8 cellular contexts compared by ENCODE assay signal in the genomic region with DNA sequence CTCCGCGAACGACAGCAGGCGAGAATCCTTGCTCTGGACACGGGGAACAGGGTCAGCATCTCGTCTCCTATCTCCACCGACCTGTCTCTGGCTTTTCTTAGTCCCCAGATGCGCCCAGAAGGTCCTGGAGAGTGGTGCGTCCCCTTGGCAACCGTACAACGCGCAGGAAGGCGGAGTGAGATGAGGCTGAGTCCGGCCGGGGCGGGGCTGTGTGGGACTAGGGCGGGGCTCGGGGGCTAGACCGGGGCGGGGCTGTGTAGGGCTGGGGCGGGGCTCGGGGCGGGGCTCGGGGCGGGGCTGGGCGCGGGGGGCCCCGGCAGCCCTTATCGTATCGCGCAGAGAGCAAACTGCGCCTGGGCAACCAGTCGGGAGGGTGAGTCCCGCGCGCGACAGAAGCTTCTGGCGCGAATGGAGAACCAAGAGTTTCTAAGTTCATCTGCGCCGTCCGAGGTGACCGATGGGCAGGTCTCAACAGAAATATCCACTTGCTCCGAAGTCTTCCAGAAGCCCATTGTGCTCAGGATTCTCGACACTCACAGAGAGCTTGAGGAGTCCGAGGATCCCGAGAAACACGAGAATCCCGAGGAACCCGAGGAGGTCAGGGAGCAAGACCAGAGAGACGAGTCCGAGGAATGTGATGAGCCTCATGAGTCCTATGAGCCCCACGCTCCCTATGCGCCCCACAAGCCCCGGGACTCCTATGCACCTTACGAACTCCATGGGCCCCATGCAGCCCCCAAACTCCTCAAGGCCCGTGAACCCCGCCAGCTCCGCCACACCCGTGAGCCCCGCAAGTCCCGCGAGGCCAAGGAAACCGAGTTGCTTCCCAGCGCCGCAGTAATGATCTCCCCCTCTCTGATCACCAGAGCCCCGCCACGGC. TPM values are rescaled to one million over a fixed set of nuclear protein-coding genes. Genes with fewer than 3 reads are reported as not detected.
A peak's percentile ranks its signal among the peaks of the same experiment; 100 is the strongest.
DNase-seq lines count a peak whose midpoint lies in the region; ATAC-seq and TF ChIP-seq lines count a peak whose summit lies in the region.

No MANE protein-coding gene starts in this region.

- no peak for TF ChIP-seq CTCF in RWPE2 (IDR thresholded peaks at IDR 0.05; ENCODE audit: poor library complexity, severe bottlenecking)
- TF ChIP-seq CTCF in neural progenitor cell (IDR thresholded peaks at IDR 0.05): no peak

- in situ Hi-C loops in Caki2 (cut with HindIII; ENCODE audit: low pct_unique_long_range_greater_than_20kb, low sequenced_read_pairs): no loop called here

- peak; percentile 52 for DNase-seq in Caki2 (ENCODE audit: low read depth)
- DNase-seq in RWPE2 (ENCODE audit: low spot score): peak; percentile 84
- DNase-seq in activated effector memory CD4-positive, alpha-beta T cell treated with Interleukin-2 at 50 U/mL for 16 hours: peak; percentile 68
- peak; percentile 69 for DNase-seq in foreskin melanocyte
- peak; percentile 94 for DNase-seq in neural progenitor cell (ENCODE audit: low spot score)
- DNase-seq in stimulated activated naive CD8-positive, alpha-beta T cell treated with anti-CD3 and anti-CD28 coated beads, Interleukin-15, Interleukin-2, amounts not matched to agents 100 U/mL and 50 U/mL, for 24 hours: peak; percentile 87

- H3K9me3 ChIP-seq in HUES6 (ENCODE audit: control insufficient read depth, insufficient read depth, low read depth, low read length) (no peaks in the 10 kb centered on the region), RWPE2 (ENCODE audit: severe bottlenecking) (no peaks in the 10 kb centered on the region), neural progenitor cell (ENCODE audit: low read depth) (no peaks in the 10 kb centered on the region)

- H3K79me2 ChIP-seq in neural progenitor cell (ENCODE audit: low read depth): no peaks in the 10 kb centered on the region

- no peaks in the 10 kb centered on the region for H3K36me3 ChIP-seq in HUES6 (ENCODE audit: control insufficient read depth, insufficient read depth, low read length)
- H3K36me3 ChIP-seq in RWPE2 (ENCODE audit: low read depth): no peaks in the 10 kb centered on the region
- H3K36me3 ChIP-seq in neural progenitor cell: no peaks in the 10 kb centered on the region

- peaks cover 5% of the 10 kb centered on the region for H3K4me1 Mint-ChIP-seq in neural progenitor cell

- H3K27me3 ChIP-seq in HUES6 (ENCODE audit: control insufficient read depth, insufficient read depth, low read length) (peaks cover 57% of the 10 kb centered on the region), RWPE2 (ENCODE audit: insufficient read depth, poor library complexity, severe bottlenecking) (no peaks in the 10 kb centered on the region), neural progenitor cell (peaks cover 75% of the 10 kb centered on the region)

- H3K4me2 ChIP-seq in neural progenitor cell: peak overlapping the region; percentile 91

- no peaks in the 10 kb centered on the region for H3K9me3 Mint-ChIP-seq in neural progenitor cell

- H3K27me3 Mint-ChIP-seq in neural progenitor cell (ENCODE audit: insufficient read depth, low read depth): no peaks in the 10 kb centered on the region

- H3K36me3 Mint-ChIP-seq in neural progenitor cell: no peaks in the 10 kb centered on the region

- H3K27ac ChIP-seq in HUES6 (ENCODE audit: low read depth, low read length): no peak overlapping the region
- H3K27ac ChIP-seq in RWPE2 (ENCODE audit: poor library complexity, severe bottlenecking): no peak overlapping the region
- H3K27ac ChIP-seq in neural progenitor cell: no peak overlapping the region

- H3K4me1 ChIP-seq in HUES6 (ENCODE audit: control insufficient read depth, insufficient read depth, low read length) (peaks cover 7% of the 10 kb centered on the region; the same call in 1 of the 2 replicates), RWPE2 (ENCODE audit: insufficient read depth, poor library complexity, severe bottlenecking) (no peaks in the 10 kb centered on the region), neural progenitor cell (no peaks in the 10 kb centered on the region)

- H3K9ac ChIP-seq in HUES6 (ENCODE audit: low read length) (peak overlapping the region; percentile 71), neural progenitor cell (no peak overlapping the region)

- H4K20me1 ChIP-seq in neural progenitor cell (ENCODE audit: low read depth): no peaks in the 10 kb centered on the region

- peak overlapping the region; percentile 80 for H3K4me3 ChIP-seq in HUES6 (ENCODE audit: low read depth, low read length)
- H3K4me3 ChIP-seq in RWPE2 (ENCODE audit: severe bottlenecking): peak overlapping the region; percentile 51
- peak overlapping the region; percentile 72 for H3K4me3 ChIP-seq in neural progenitor cell

- no peak overlapping the region for H3K4me3 Mint-ChIP-seq in neural progenitor cell

- H2AFZ ChIP-seq in neural progenitor cell (replicated peaks): peak overlapping the region; percentile 99

- ATAC-seq in GM21515 (IDR thresholded peaks at IDR 0.05; ENCODE audit: unreplicated experiment) (peak; percentile 97), RWPE2 (ENCODE audit: low read depth) (peak; percentile 93)
- peak; percentile 100 for ATAC-seq in stimulated activated naive CD8-positive, alpha-beta T cell treated with anti-CD3 and anti-CD28 coated beads, Interleukin-15, Interleukin-2, amounts not matched to agents 100 U/mL and 50 U/mL, for 24 hours

- no peaks in the 10 kb centered on the region for H3F3A ChIP-seq in neural progenitor cell (ENCODE audit: low read depth)

- H3K27ac Mint-ChIP-seq in neural progenitor cell: no peak overlapping the region

RNA-seq across cellular contexts. Expression of gene ARL9, which starts 24.9 kb away (rescaled TPM):
- total RNA-seq in Caki2 (2014; rRNA removed; shearing (Covaris generic); ENCODE audit: low replicate concordance): not detected in 2 replicates
- total RNA-seq in neural progenitor cell (ENCODE audit: low replicate concordance): 0.45 and 0.68 TPM in 2 replicates
